In genomic region chr2:2108756-2109155, GRCh38 we compare ENCODE assay signal across 27 cellular contexts.
"Had no signal": no experiment of that assay in that cellular context is flagged by ENCODE, and none has a peak within 500 bp of the region (broad histone marks: within the 10 kb centered on the region; RNA-seq: fewer than 3 reads in every experiment).

No MANE protein-coding gene starts in this region.

- H3K4me3 ChIP-seq: SJCRH30 had no signal

- DNase-seq: activated CD4-positive, alpha-beta T cell treated with anti-CD3 and anti-CD28 coated beads for 36 hours; activated CD4-positive, alpha-beta T cell treated with anti-CD3 and anti-CD28 coated beads, Interleukin-2, amount 10 ng/mL, durations not matched to agents 7 days and 5 days; activated CD4-positive, alpha-beta T cell treated with anti-CD3 and anti-CD28 coated beads, Interleukin-2, amount 50 U/mL, for 48 hours; activated CD8-positive, alpha-beta memory T cell treated with anti-CD3 and anti-CD28 coated beads, Interleukin-2, amount 50 U/mL, for 4 hours; activated CD8-positive, alpha-beta T cell treated with anti-CD3 and anti-CD28 coated beads, Interleukin-2, amount 10 ng/mL, durations not matched to agents 7 days and 5 days; activated gamma-delta T cell treated with Interleukin-2 at 50 U/mL for 16 hours; activated naive CD4-positive, alpha-beta T cell treated with anti-CD3 and anti-CD28 coated beads, Interleukin-2, amount 10 ng/mL, durations not matched to agents 7 days and 5 days; activated naive CD8-positive, alpha-beta T cell treated with anti-CD3 and anti-CD28 coated beads, Interleukin-2, amount 50 U/mL, for 24 hours; activated T-cell treated with anti-CD3 and anti-CD28 coated beads for 4 hours; activated T-cell treated with anti-CD3 and anti-CD28 coated beads, Interleukin-2, amount 50 U/mL, for 4 hours; cerebellar nuclear complex; Karpas-422; NCI-H1048; NCI-H1105 treated with DMSO at 0.1 percent for 48 hours; NCI-H1436; NCI-H1694; NCI-H1930; NCI-H2081 treated with DMSO at 0.1 percent for 48 hours; NCI-H345; NCI-H524 treated with DMSO at 0.1 percent for 48 hours; SJCRH30; SW 1271; T-helper 1 cell; T1000 had no signal

- H3K27ac ChIP-seq: SJCRH30 had no signal

- ATAC-seq: activated CD4-positive, alpha-beta T cell treated with anti-CD3 and anti-CD28 coated beads for 36 hours; activated CD4-positive, CD25-positive, alpha-beta regulatory T cell treated with anti-CD3 and anti-CD28 coated beads, Interleukin-2, amount 50 U/mL, for 24 hours; activated CD8-positive, alpha-beta T cell treated with anti-CD3 and anti-CD28 coated beads, Interleukin-2, amount 10 ng/mL, durations not matched to agents 7 days and 5 days; activated naive CD8-positive, alpha-beta T cell treated with anti-CD3 and anti-CD28 coated beads, Interleukin-2, amount 50 U/mL, for 24 hours; activated T-cell treated with anti-CD3 and anti-CD28 coated beads, Interleukin-2, amount 50 U/mL, for 4 hours; Panc1; WTC11 had no signal

- H3K9me3 ChIP-seq: SJCRH30 had no signal

- H3K4me1 ChIP-seq: SJCRH30 had no signal

- H3K36me3 ChIP-seq: SJCRH30 had no signal
